9 cellular contexts compared by ENCODE assay signal in genomic region chr1:84598846-84599741, GRCh38. TPM values are rescaled to one million over a fixed set of nuclear protein-coding genes. Genes with fewer than 3 reads are reported as not detected.
DNase-seq lines count a peak whose midpoint lies in the region; ATAC-seq and TF ChIP-seq lines count a peak whose summit lies in the region.
"Had no signal": no experiment of that assay in that cellular context is flagged by ENCODE, and none has a peak within 500 bp of the region (broad histone marks: within the 10 kb centered on the region; RNA-seq: fewer than 3 reads in every experiment).

No MANE protein-coding gene starts in this region.

- H3K27me3 ChIP-seq in BLaER1 treated with 17β-estradiol and CSF1 and Interleukin-3, amounts not matched to agents 10 nM and 100 nM, result no peaks in the 10 kb centered on the region
- H3K27me3 ChIP-seq in gastrocnemius medialis, result no peaks in the 10 kb centered on the region
- no peaks in the 10 kb centered on the region for H3K27me3 ChIP-seq in CD8-positive, alpha-beta memory T cell (ENCODE audit: insufficient read depth, low read length, poor library complexity, severe bottlenecking)

- DNase-seq in astrocyte of the hippocampus (ENCODE audit: low read depth, low spot score) (peak; percentile 73), gastrocnemius medialis (no peak), DMS53 (lab: John Stamatoyannopoulos, UW) (no peak), GM19240 (ENCODE audit: insufficient read length, low spot score) (no peak)
- DNase-seq in CD8-positive, alpha-beta memory T cell, result no peak

- no peak for TF ChIP-seq CTCF in gastrocnemius medialis (IDR thresholded peaks at IDR 0.05 in 4 of 5, conservative IDR thresholded peaks at IDR 0.05 in 1 of 5)

- H3K4me1 ChIP-seq in BLaER1 treated with 17β-estradiol and CSF1 and Interleukin-3, amounts not matched to agents 10 nM and 100 nM, result peaks cover 0 to 24% (median 10%) of the 10 kb centered on the region in 10 experiments; a peak in 12 of 20 replicates
- peaks cover 0 to 4% of the 10 kb centered on the region in 2 donors for H3K4me1 ChIP-seq in gastrocnemius medialis
- H3K4me1 ChIP-seq in CD8-positive, alpha-beta memory T cell (ENCODE audit: insufficient read depth, low read length), result no peaks in the 10 kb centered on the region

- H3K36me3 ChIP-seq in BLaER1 treated with 17β-estradiol and CSF1 and Interleukin-3, amounts not matched to agents 10 nM and 100 nM, result no peaks in the 10 kb centered on the region
- no peaks in the 10 kb centered on the region for H3K36me3 ChIP-seq in gastrocnemius medialis
- no peaks in the 10 kb centered on the region for H3K36me3 ChIP-seq in CD8-positive, alpha-beta memory T cell (ENCODE audit: insufficient read depth, low read length)

- H3K4me3 ChIP-seq in BLaER1 treated with 17β-estradiol and CSF1 and Interleukin-3, amounts not matched to agents 10 nM and 100 nM, result no peak overlapping the region
- H3K4me3 ChIP-seq in gastrocnemius medialis, result no peak overlapping the region
- no peak overlapping the region for H3K4me3 ChIP-seq in CD8-positive, alpha-beta memory T cell (ENCODE audit: low read length)

- intact Hi-C loops in gastrocnemius medialis (cut with DNase I; ENCODE audit: low total_unique reads), result no loop called here

- H3K9ac ChIP-seq in BLaER1 treated with 17β-estradiol and CSF1 and Interleukin-3, amounts not matched to agents 10 nM and 100 nM, result peak overlapping the region in 1 of 11 experiments; percentile 47; a peak in 3 of 22 replicates

- peak overlapping the region in 4 of 11 experiments; percentile 21 to 54 (median 42); a peak in 5 of 22 replicates for H3K27ac ChIP-seq in BLaER1 treated with 17β-estradiol and CSF1 and Interleukin-3, amounts not matched to agents 10 nM and 100 nM
- H3K27ac ChIP-seq in gastrocnemius medialis, result no peak overlapping the region
- no peak overlapping the region for H3K27ac ChIP-seq in CD8-positive, alpha-beta memory T cell (ENCODE audit: low read depth, low read length)
- H3K27ac ChIP-seq: HL-60 had no signal

- H3K9me3 Mint-ChIP-seq in CD8-positive, alpha-beta memory T cell, result peaks cover 0 to 8% (median 3%) of the 10 kb centered on the region in 5 donors

- no peak overlapping the region for H3K27ac Mint-ChIP-seq in CD8-positive, alpha-beta memory T cell

- H3K36me3 Mint-ChIP-seq in CD8-positive, alpha-beta memory T cell, result peaks cover 0 to 1% (median 0%) of the 10 kb centered on the region in 3 donors

- no peak for TF ChIP-seq POLR2A in gastrocnemius medialis (IDR thresholded peaks at IDR 0.05)

- POLR2A ChIA-PET in CD8-positive, alpha-beta memory T cell (lab: Charles Lee), result interaction anchor here (0.7 kb wide), 1 partner anchor 74 kb away, joined by 3 read pairs; no protein-coding TSS in a partner anchor

- peak; percentile 79 for ATAC-seq in GM19452 (IDR thresholded peaks at IDR 0.05; ENCODE audit: unreplicated experiment)
- peak; percentile 85 for ATAC-seq in HG03432 (IDR thresholded peaks at IDR 0.05; ENCODE audit: unreplicated experiment)
- ATAC-seq in gastrocnemius medialis, result peak; percentile 74 to 76

- no peaks in the 10 kb centered on the region for H4K20me1 ChIP-seq in BLaER1 treated with 17β-estradiol and CSF1 and Interleukin-3, amounts not matched to agents 10 nM and 100 nM

- in situ Hi-C loops in gastrocnemius medialis (cut with MboI; ENCODE audit: low sequenced_read_pairs in 4 of 4), result no loop called here

- CTCF ChIA-PET in CD8-positive, alpha-beta memory T cell (lab: Charles Lee), result no interaction called here

- H3K27me3 Mint-ChIP-seq in CD8-positive, alpha-beta memory T cell, result peaks cover 0 to 5% of the 10 kb centered on the region in 2 donors

- H3K4me1 Mint-ChIP-seq in CD8-positive, alpha-beta memory T cell, result no peaks in the 10 kb centered on the region

- peak overlapping the region in 8 of 11 experiments; percentile 6 to 84 (median 52); a peak in 12 of 22 replicates for H3K4me2 ChIP-seq in BLaER1 treated with 17β-estradiol and CSF1 and Interleukin-3, amounts not matched to agents 10 nM and 100 nM

- no peak overlapping the region for H3K4me3 Mint-ChIP-seq in CD8-positive, alpha-beta memory T cell

- H3K9me3 ChIP-seq in BLaER1 treated with 17β-estradiol and CSF1 and Interleukin-3, amounts not matched to agents 10 nM and 100 nM (replicated peaks in 1 of 11), result peaks cover 4 to 10% (median 6%) of the 10 kb centered on the region in 11 experiments; a peak in 21 of 22 replicates
- H3K9me3 ChIP-seq in gastrocnemius medialis, result no peaks in the 10 kb centered on the region
- H3K9me3 ChIP-seq in CD8-positive, alpha-beta memory T cell (ENCODE audit: low read length), result no peaks in the 10 kb centered on the region

RNA-seq across cellular contexts. Expression of gene CTBS, which starts 24.9 kb away (rescaled TPM):
- 1 to 10 TPM; 4.0 to 6.6 (median 4.7) TPM for total RNA-seq in gastrocnemius medialis
- 1 to 10 TPM; 8.8 to 9.1 TPM for total RNA-seq in CD8-positive, alpha-beta memory T cell
- polyA plus RNA-seq in CD8-positive, alpha-beta memory T cell, result 18.3 TPM
